22 cellular contexts compared by ENCODE assay signal in the genomic region with DNA sequence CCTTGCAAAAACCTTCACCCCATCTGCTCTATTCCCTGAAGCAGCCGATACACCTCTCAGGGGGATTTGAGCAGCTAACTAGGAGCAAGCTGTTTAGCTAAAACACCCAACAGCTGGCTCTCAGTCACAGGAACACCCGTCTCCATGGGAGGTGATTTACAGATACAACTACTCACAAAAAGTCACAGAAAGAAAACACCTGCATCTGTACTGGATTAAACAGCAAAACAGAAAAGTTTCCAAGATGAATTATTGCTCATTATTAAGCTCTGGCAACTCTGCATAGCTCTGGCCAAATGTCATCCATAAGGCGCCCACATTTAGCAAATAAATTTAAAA. TPM values are rescaled to one million over a fixed set of nuclear protein-coding genes. Genes with fewer than 3 reads are reported as not detected.
DNase-seq lines count a peak whose midpoint lies in the region; ATAC-seq, FAIRE-seq and TF ChIP-seq lines count a peak whose summit lies in the region.
"Had no signal": no experiment of that assay in that cellular context is flagged by ENCODE, and none has a peak within 500 bp of the region (broad histone marks: within the 10 kb centered on the region; RNA-seq: fewer than 3 reads in every experiment).

No MANE protein-coding gene starts in this region.

- no peaks in the 10 kb centered on the region for H4K20me1 ChIP-seq in MM.1S (ENCODE audit: insufficient read depth, low read length)
- no peaks in the 10 kb centered on the region for H4K20me1 ChIP-seq in GM12878 (ENCODE audit: control insufficient read depth, insufficient read depth)

- CTCF ChIA-PET in GM12878 (lab: Yijun Ruan, JAX), result interaction anchor here (1.2 to 2.7 kb wide), 2 partner anchors 28 to 57 kb away, joined by 3 to 5 read pairs; no protein-coding TSS in a partner anchor

- peak; percentile 37 for ATAC-seq in GM12878
- ATAC-seq: activated naive CD4-positive, alpha-beta T cell treated with anti-CD3 and anti-CD28 coated beads, Interleukin-2, amount 50 U/mL, for 72 hours; left lung; stimulated activated naive CD8-positive, alpha-beta T cell treated with anti-CD3 and anti-CD28 coated beads, Interleukin-15, amount 100 ng/mL, for 72 hours had no signal

- no peak for TF ChIP-seq EP300 in GM12878 (IDR thresholded peaks at IDR 0.05; ENCODE audit: borderline replicate concordance in 1 of 2, control insufficient read depth in 1 of 2, low read depth in 2 of 2, low read length in 2 of 2)

- peak overlapping the region; percentile 74 for H3K4me2 ChIP-seq in MM.1S (ENCODE audit: low read depth, low read length)
- H3K4me2 ChIP-seq in GM12878 (ENCODE audit: control insufficient read depth, insufficient read depth), result no peak overlapping the region

- H3K9me3 ChIP-seq in MM.1S (replicated peaks; ENCODE audit: insufficient read depth, low read length) (no peaks in the 10 kb centered on the region), GM12878 (replicated peaks; ENCODE audit: control insufficient read depth, insufficient read depth, low read length) (no peaks in the 10 kb centered on the region)
- H3K9me3 ChIP-seq: left lung had no signal

- peaks cover 16% of the 10 kb centered on the region for H3K4me1 ChIP-seq in MM.1S (ENCODE audit: low read length)
- no peaks in the 10 kb centered on the region for H3K4me1 ChIP-seq in GM12878 (ENCODE audit: control insufficient read depth, insufficient read depth, low read length)
- peaks cover 58% of the 10 kb centered on the region for H3K4me1 ChIP-seq in rectal smooth muscle tissue (ENCODE audit: control insufficient read depth, insufficient read depth, low read length)
- H3K4me1 ChIP-seq: left lung had no signal

- SMC1A ChIA-PET in GM12878 (lab: Charles Lee; ENCODE audit: uncharacterized antibody, unreplicated experiment), result interaction anchor here (0.8 kb wide), 1 partner anchor 91 kb away, joined by 3 read pairs; no protein-coding TSS in a partner anchor

- DNase-seq in D721Med (ENCODE audit: insufficient read length, low spot score) (peak; percentile 79), MM.1S (no peak), GM12878 (ENCODE audit: low read depth, low spot score) (no peak), NCI-H2081 treated with DMSO at 0.1 percent for 48 hours (lab: John Stamatoyannopoulos, UW) (no peak), HK-2 (ENCODE audit: unreplicated experiment) (no peak)
- DNase-seq in stimulated activated CD8-positive, alpha-beta memory T cell treated with anti-CD3 and anti-CD28 coated beads, Interleukin-4, amount 100 ng/mL, for 48 hours, result no peak
- DNase-seq: activated CD4-positive, alpha-beta T cell treated with anti-CD3 and anti-CD28 coated beads, Interleukin-2, amount 10 ng/mL, durations not matched to agents 24 days and 14 days; brain microvascular endothelial cell; CD4-positive, CD25-positive, alpha-beta regulatory T cell; EL; IMR-90; left lung; MV-4-11; NCI-H2227 treated with DMSO at 0.1 percent for 48 hours; stimulated activated CD4-positive, alpha-beta T cell treated with anti-CD3 and anti-CD28 coated beads, Interleukin-15, amount 100 ng/mL, for 24 hours; stimulated activated naive CD8-positive, alpha-beta T cell treated with anti-CD3 and anti-CD28 coated beads, Interleukin-15, amount 100 ng/mL, for 72 hours had no signal

- H3F3A ChIP-seq in MM.1S (ENCODE audit: insufficient read depth, low read length), result peaks cover 20% of the 10 kb centered on the region

- no peaks in the 10 kb centered on the region for H3K9me2 ChIP-seq in MM.1S (replicated peaks; ENCODE audit: insufficient read depth, low read length)

- POLR2A ChIA-PET in GM12878 (lab: Charles Lee), result interaction anchor here (1.0 kb wide), 1 partner anchor 24 kb away, joined by 3 read pairs; no protein-coding TSS in a partner anchor

- H3K4me3 ChIP-seq in MM.1S (ENCODE audit: low read length) (peak overlapping the region; percentile 36; the same call in 1 of the 2 replicates), GM12878 (no peak overlapping the region), rectal smooth muscle tissue (ENCODE audit: low read length) (no peak overlapping the region)
- H3K4me3 ChIP-seq: left lung had no signal

- TF ChIP-seq RAD21 in GM12878 (IDR thresholded peaks at IDR 0.05; ENCODE audit: insufficient read depth, low read depth, low read length), result no peak

- H3K79me2 ChIP-seq in MM.1S (ENCODE audit: low read length) (no peaks in the 10 kb centered on the region), GM12878 (ENCODE audit: control insufficient read depth, insufficient read depth, low read length) (no peaks in the 10 kb centered on the region)

- no peak for TF ChIP-seq POLR2A in GM12878 (IDR thresholded peaks at IDR 0.05; ENCODE audit: low read depth, low read length)

- RAD21 ChIA-PET in GM12878 (lab: Charles Lee; ENCODE audit: unreplicated experiment), result no interaction called here

- TF ChIP-seq CTCF in D721Med (IDR thresholded peaks at IDR 0.05; ENCODE audit: insufficient read depth, missing control alignments) (no peak), MM.1S (IDR thresholded peaks at IDR 0.05; ENCODE audit: low read length) (no peak), GM12878 (IDR thresholded peaks at IDR 0.05 in 2 of 3, conservative IDR thresholded peaks at IDR 0.05 in 1 of 3; ENCODE audit: control insufficient read depth in 2 of 3, extremely low read depth in 1 of 3, insufficient read depth in 1 of 3, low read depth in 3 of 3, low read length in 3 of 3) (no peak)

- peak overlapping the region; percentile 64 for H3K9ac ChIP-seq in MM.1S (ENCODE audit: low read length)
- H3K9ac ChIP-seq in GM12878 (ENCODE audit: control insufficient read depth, insufficient read depth, low read length), result no peak overlapping the region
- no peak overlapping the region for H3K9ac ChIP-seq in rectal smooth muscle tissue (ENCODE audit: low read length)

- H3K27ac ChIP-seq in MM.1S (ENCODE audit: low read length) (peak overlapping the region; percentile 93), GM12878 (ENCODE audit: control insufficient read depth, insufficient read depth) (no peak overlapping the region), rectal smooth muscle tissue (ENCODE audit: low read depth, low read length) (peak overlapping the region; percentile 78)
- H3K27ac ChIP-seq: brain microvascular endothelial cell, left lung had no signal

- BruUV-seq in GM12878 (replicated peaks; lab: Mats Ljungman, UMichigan), result no TSS peak

- WGBS in GM12878 (ENCODE audit: insufficient coverage, insufficient replicate concordance, low lambda C conversion rate, missing lambda C conversion rate), result 54% methylated on average over 3 of the region's 3 CpGs

- in situ Hi-C loops in GM12878 (cut with MboI), result no loop called here

- H3K36me3 ChIP-seq in MM.1S (replicated peaks; ENCODE audit: insufficient read depth, low read length) (no peaks in the 10 kb centered on the region), GM12878 (ENCODE audit: control insufficient read depth in 2 of 2, insufficient read depth in 2 of 2, low read length in 1 of 2) (no peaks in the 10 kb centered on the region), rectal smooth muscle tissue (ENCODE audit: control insufficient read depth, insufficient read depth, low read length) (no peaks in the 10 kb centered on the region)
- H3K36me3 ChIP-seq: left lung had no signal

- H2AFZ ChIP-seq in MM.1S (ENCODE audit: low read length), result peak overlapping the region; percentile 46; the same call in 1 of the 2 replicates
- H2AFZ ChIP-seq in GM12878 (ENCODE audit: control insufficient read depth, low read depth, low read length), result no peak overlapping the region

- FAIRE-seq in D721Med (lab: Jason Lieb, UNC) (peak; percentile 82), GM12878 (lab: Jason Lieb, UNC) (no peak)
- FAIRE-seq: GM12891 had no signal

- intact Hi-C loops in GM12878 (cut with micrococcal nuclease; ENCODE audit: unreplicated experiment), result no loop called here

- H3K27me3 ChIP-seq in MM.1S (replicated peaks; ENCODE audit: insufficient read depth, low read length) (no peaks in the 10 kb centered on the region), GM12878 (replicated peaks in 1 of 2; ENCODE audit: control insufficient read depth in 2 of 2, insufficient read depth in 2 of 2, low read length in 1 of 2) (no peaks in the 10 kb centered on the region), rectal smooth muscle tissue (ENCODE audit: control insufficient read depth, insufficient read depth, low read length) (no peaks in the 10 kb centered on the region)
- H3K27me3 ChIP-seq: brain microvascular endothelial cell, left lung had no signal

RNA-seq across cellular contexts. Expression of gene GJC1, which starts 22.3 kb away (rescaled TPM):
- total RNA-seq in GM12878 (2013; cell fraction: nucleolus; rRNA removed), result 0.61 and 0.77 TPM in 2 replicates
- 0.76 and 0.79 TPM in 2 replicates for total RNA-seq in GM12878 (2014; rRNA removed)
- total RNA-seq in GM12878 (2014; rRNA removed; fragmentation: Illumina TruSeq; extraction: Trizol), result 0.67 and 0.83 TPM in 2 replicates
- total RNA-seq in GM12878 (2021), result 2.5 and 2.7 TPM in 2 replicates
- 1.1 TPM for polyA plus RNA-seq in GM12878 (2011; ENCODE audit: low read depth)
- 3.0 and 3.4 TPM in 2 replicates for polyA plus RNA-seq in GM12878 (2011; rRNA removed)
- polyA plus RNA-seq in GM12878 (2011; cell fraction: cytosol; rRNA removed), result 1.6 and 1.8 TPM in 2 replicates
- polyA plus RNA-seq in GM12878 (2011; cell fraction: nucleus; rRNA removed), result 1.2 and 1.4 TPM in 2 replicates
- 1.4 and 1.8 TPM in 2 replicates for polyA plus RNA-seq in GM12878 (2012)
- polyA plus RNA-seq in GM12878 (2014; fragmentation: Illumina TruSeq; extraction: Trizol), result 1.0 and 1.1 TPM in 2 replicates
- polyA plus RNA-seq in GM12878 (2014; fragmentation: Nextera tagmentation; extraction: Ambion mirVana), result under 1 TPM; 0.37 to 0.69 TPM
- 1.1 and 1.4 TPM in 2 replicates for polyA plus RNA-seq in GM12878 (2014; rRNA removed)
- 1 to 10 TPM in 1 of 2 experiments, under 1 TPM in 1; 0.72 to 1.0 TPM for polyA plus RNA-seq in GM12878 (2016; fragmentation: Nextera tagmentation; extraction: Ambion mirVana)
- 4.5 and 9.8 TPM in 2 replicates for polyA minus RNA-seq in GM12878 (2011; rRNA and poly(A)+ RNA removed)
- 1.2 and 1.4 TPM in 2 replicates for polyA minus RNA-seq in GM12878 (2011; cell fraction: cytosol; rRNA and poly(A)+ RNA removed)
- 0.85 and 1.1 TPM in 2 replicates for polyA minus RNA-seq in GM12878 (2011; cell fraction: nucleus; rRNA and poly(A)+ RNA removed)
- total RNA-seq: CD4-positive, CD25-positive, alpha-beta regulatory T cell had no signal
- polyA plus RNA-seq: CD4-positive, CD25-positive, alpha-beta regulatory T cell had no signal

RNA-seq across cellular contexts. Expression of gene HIGD1B, which starts 39.9 kb away (rescaled TPM):
- not detected in 2 replicates for total RNA-seq in GM12878 (2013; cell fraction: nucleolus; rRNA removed)
- total RNA-seq in GM12878 (2014; rRNA removed), result not detected in 2 replicates
- not detected in 2 replicates for total RNA-seq in GM12878 (2014; rRNA removed; fragmentation: Illumina TruSeq; extraction: Trizol)
- total RNA-seq in GM12878 (2021), result not detected in 2 replicates
- not detected for polyA plus RNA-seq in GM12878 (2011; ENCODE audit: low read depth)
- not detected in 2 replicates for polyA plus RNA-seq in GM12878 (2011; rRNA removed)
- polyA plus RNA-seq in GM12878 (2011; cell fraction: cytosol; rRNA removed), result not detected in 2 replicates
- polyA plus RNA-seq in GM12878 (2011; cell fraction: nucleus; rRNA removed), result not detected in 2 replicates
- polyA plus RNA-seq in GM12878 (2012), result not detected in 2 replicates
- not detected in 2 replicates for polyA plus RNA-seq in GM12878 (2014; fragmentation: Illumina TruSeq; extraction: Trizol)
- not detected for polyA plus RNA-seq in GM12878 (2014; fragmentation: Nextera tagmentation; extraction: Ambion mirVana)
- not detected in 2 replicates for polyA plus RNA-seq in GM12878 (2014; rRNA removed)
- polyA plus RNA-seq in GM12878 (2016; fragmentation: Nextera tagmentation; extraction: Ambion mirVana), result 1 to 10 TPM in 1 of 2 experiments, not detected in 1; 1.0 TPM
- polyA minus RNA-seq in GM12878 (2011; rRNA and poly(A)+ RNA removed), result not detected in 2 replicates
- not detected in 2 replicates for polyA minus RNA-seq in GM12878 (2011; cell fraction: cytosol; rRNA and poly(A)+ RNA removed)
- not detected in 2 replicates for polyA minus RNA-seq in GM12878 (2011; cell fraction: nucleus; rRNA and poly(A)+ RNA removed)
- total RNA-seq: activated CD4-positive, alpha-beta T cell treated with anti-CD3 and anti-CD28 coated beads, Interleukin-2, amount 10 ng/mL, durations not matched to agents 24 days and 14 days; activated naive CD4-positive, alpha-beta T cell treated with anti-CD3 and anti-CD28 coated beads, Interleukin-2, amount 50 U/mL, for 72 hours; CD4-positive, CD25-positive, alpha-beta regulatory T cell; H4; IMR-90; myocyte; progenitor cell of endocrine pancreas had no signal
- polyA plus RNA-seq: CD4-positive, CD25-positive, alpha-beta regulatory T cell; IMR-90 had no signal

RNA-seq across cellular contexts. Expression of gene ADAM11, which starts 49.0 kb away (rescaled TPM):
- 1.9 and 2.7 TPM in 2 replicates for total RNA-seq in GM12878 (2013; cell fraction: nucleolus; rRNA removed)
- total RNA-seq in GM12878 (2014; rRNA removed) (not detected in 2 replicates), GM12878 (2014; rRNA removed; fragmentation: Illumina TruSeq; extraction: Trizol) (0.04 and 0.05 TPM in 2 replicates), GM12878 (2021) (0.13 and 0.26 TPM in 2 replicates)
- polyA plus RNA-seq in GM12878 (2011; ENCODE audit: low read depth), result 0.05 TPM
- polyA plus RNA-seq in GM12878 (2011; rRNA removed) (0.26 and 0.35 TPM in 2 replicates), GM12878 (2014; fragmentation: Illumina TruSeq; extraction: Trizol) (0.03 TPM in 1 of 2 replicates, not detected in the other), GM12878 (2014; fragmentation: Nextera tagmentation; extraction: Ambion mirVana) (not detected), GM12878 (2014; rRNA removed) (0.03 and 0.37 TPM in 2 replicates), GM12878 (2016; fragmentation: Nextera tagmentation; extraction: Ambion mirVana) (under 1 TPM; 0.03 to 0.06 TPM)
- polyA plus RNA-seq in GM12878 (2011; cell fraction: cytosol; rRNA removed), result 0.10 and 0.18 TPM in 2 replicates
- polyA plus RNA-seq in GM12878 (2011; cell fraction: nucleus; rRNA removed), result 4.2 and 5.7 TPM in 2 replicates
- 0.12 and 0.46 TPM in 2 replicates for polyA plus RNA-seq in GM12878 (2012)
- 0.36 and 0.44 TPM in 2 replicates for polyA minus RNA-seq in GM12878 (2011; rRNA and poly(A)+ RNA removed)
- not detected in 2 replicates for polyA minus RNA-seq in GM12878 (2011; cell fraction: cytosol; rRNA and poly(A)+ RNA removed)
- polyA minus RNA-seq in GM12878 (2011; cell fraction: nucleus; rRNA and poly(A)+ RNA removed), result 0.60 and 0.67 TPM in 2 replicates
